ENCODE assay signal across 35 cellular contexts in the genomic region with DNA sequence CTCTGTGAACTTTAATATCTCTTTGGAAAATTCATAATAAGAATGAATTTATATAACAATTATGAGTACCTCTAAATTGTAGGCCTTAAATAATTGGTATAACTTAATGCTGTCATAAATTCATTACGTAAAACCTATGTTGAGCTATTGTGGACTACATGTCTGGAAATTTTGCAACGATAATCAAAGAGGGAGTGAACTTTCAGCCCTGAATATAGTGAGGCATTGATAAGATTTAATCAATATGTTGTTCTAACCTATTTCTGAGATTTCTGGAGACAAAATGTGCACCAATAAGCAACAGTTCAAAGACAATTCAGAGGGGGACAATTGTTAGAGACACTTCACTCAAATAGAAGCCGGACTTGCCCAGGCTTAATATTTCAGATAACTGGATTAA.
"Had no signal": no experiment of that assay in that cellular context is flagged by ENCODE, and none has a peak within 500 bp of the region (broad histone marks: within the 10 kb centered on the region; RNA-seq: fewer than 3 reads in every experiment).

No MANE protein-coding gene starts in this region.

- H3K27ac ChIP-seq: KMS-11 had no signal

- H3K4me2 ChIP-seq: KMS-11 had no signal

- H3K36me3 ChIP-seq: MG63 had no signal

- H3K9ac ChIP-seq: KMS-11 had no signal

- H3K27me3 ChIP-seq: MG63 had no signal

- H3K9me3 ChIP-seq: MG63 had no signal

- DNase-seq: Karpas-422, Kasumi-1, KG1, MG63, MM.1S, MV-4-11, NCI-H1048, NCI-H1092, NCI-H1092 treated with DMSO at 0.1 percent for 48 hours, NCI-H1105, NCI-H1105 treated with DMSO at 0.1 percent for 48 hours, NCI-H1417, NCI-H1417 treated with DMSO at 0.1 percent for 48 hours, NCI-H1436, NCI-H1436 treated with DMSO at 0.1 percent for 48 hours, NCI-H146, NCI-H1694, NCI-H1694 treated with DMSO at 0.1 percent for 48 hours, NCI-H187, NCI-H187 treated with DMSO at 0.1 percent for 48 hours, NCI-H1930, NCI-H2029, NCI-H2029 treated with DMSO at 0.1 percent for 48 hours, NCI-H2081, NCI-H2081 treated with DMSO at 0.1 percent for 48 hours, NCI-H2107, NCI-H2171, NCI-H2171 treated with DMSO at 0.1 percent for 48 hours, NCI-H2227 treated with DMSO at 0.1 percent for 48 hours, NCI-H226, NCI-H345, NCI-H446, NCI-H446 treated with DMSO at 0.1 percent for 48 hours, NCI-H510A had no signal

- H3K4me3 ChIP-seq: MG63 had no signal
